ENCODE assay signal across 8 cellular contexts in the genomic region with DNA sequence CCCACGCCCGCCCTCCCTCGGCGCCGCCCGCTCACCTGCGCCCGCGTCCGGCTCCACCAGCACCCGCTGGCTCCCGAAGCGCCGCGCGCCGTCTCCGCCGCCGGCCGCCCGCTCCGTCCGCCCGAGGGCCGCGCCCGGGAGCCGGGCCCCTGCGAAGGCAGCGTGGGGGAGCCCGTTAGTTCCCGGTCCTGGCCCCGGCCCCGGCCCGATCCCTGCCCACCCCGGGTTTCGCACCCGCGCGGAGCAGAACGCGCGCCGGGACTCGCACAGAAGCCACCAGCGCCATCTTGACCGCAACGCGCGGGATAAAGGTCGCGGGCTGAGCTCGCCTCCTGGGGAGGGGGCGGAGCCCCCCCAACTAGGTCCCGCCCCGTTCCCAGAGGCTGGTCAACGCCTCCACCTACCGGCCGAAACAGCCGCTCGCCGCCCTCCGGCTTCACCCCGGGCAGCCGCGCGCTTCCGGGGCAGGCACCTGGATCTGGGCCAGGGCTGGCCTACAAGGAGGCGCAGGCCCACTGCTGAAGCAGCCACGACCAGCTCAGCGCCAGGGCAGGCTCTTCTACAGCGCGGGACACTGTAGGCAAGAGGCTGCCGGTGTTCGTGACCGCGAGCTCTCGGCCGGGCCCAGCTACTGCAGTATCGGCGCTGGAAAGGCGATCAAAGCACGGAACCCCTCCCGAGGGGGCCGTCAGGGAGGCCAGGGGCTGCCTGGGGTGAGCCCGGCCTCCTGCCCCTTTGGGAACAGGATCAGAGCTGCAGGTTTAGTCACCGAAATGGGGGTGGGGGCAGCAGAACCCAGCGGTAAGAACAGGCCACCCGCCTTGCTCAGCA. TPM values are rescaled to one million over a fixed set of nuclear protein-coding genes. Genes with fewer than 3 reads are reported as not detected.
DNase-seq lines count a peak whose midpoint lies in the region; ATAC-seq and TF ChIP-seq lines count a peak whose summit lies in the region.

A gene with protein sequence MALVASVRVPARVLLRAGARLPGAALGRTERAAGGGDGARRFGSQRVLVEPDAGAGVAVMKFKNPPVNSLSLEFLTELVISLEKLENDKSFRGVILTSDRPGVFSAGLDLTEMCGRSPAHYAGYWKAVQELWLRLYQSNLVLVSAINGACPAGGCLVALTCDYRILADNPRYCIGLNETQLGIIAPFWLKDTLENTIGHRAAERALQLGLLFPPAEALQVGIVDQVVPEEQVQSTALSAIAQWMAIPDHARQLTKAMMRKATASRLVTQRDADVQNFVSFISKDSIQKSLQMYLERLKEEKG (minus strand): TSS at position 307 of the 831 bp plus-strand sequence. CDS start 21 bp downstream, at position 286.

- peaks cover 16% of the 10 kb centered on the region for H3K4me1 Mint-ChIP-seq in chondrocyte (ENCODE audit: low read depth)

- H3K4me3 Mint-ChIP-seq in chondrocyte (ENCODE audit: unreplicated experiment) = peak within 1 kb of the TSS; percentile 86

- ATAC-seq in GM18907 (IDR thresholded peaks at IDR 0.05; ENCODE audit: unreplicated experiment) (peak; percentile 88), HG03159 (IDR thresholded peaks at IDR 0.05; ENCODE audit: unreplicated experiment) (peak; percentile 80)

- TF ChIP-seq CTCF in AG09319 (IDR thresholded peaks at IDR 0.05; ENCODE audit: low read depth, low read length) (peak; percentile 69), chondrocyte (IDR thresholded peaks at IDR 0.05) (peak; percentile 83), kidney epithelial cell (IDR thresholded peaks at IDR 0.05; ENCODE audit: insufficient read depth, low read length, poor library complexity, severe bottlenecking) (peak; percentile 76)

- no peaks in the 10 kb centered on the region for H3K27me3 ChIP-seq in kidney epithelial cell (ENCODE audit: control insufficient read depth, insufficient read depth, low read length)

- H3K27ac Mint-ChIP-seq in chondrocyte (ENCODE audit: unreplicated experiment) = peak within 1 kb of the TSS; percentile 94

- peaks cover 14% of the 10 kb centered on the region for H3K36me3 Mint-ChIP-seq in chondrocyte (ENCODE audit: low read depth)

- H3K4me3 ChIP-seq in kidney epithelial cell (ENCODE audit: low read depth, low read length) = peak within 1 kb of the TSS; percentile 52

- H3K9me3 Mint-ChIP-seq in chondrocyte (ENCODE audit: low read depth) = no peaks in the 10 kb centered on the region

- DNase-seq in AG09319 (ENCODE audit: extremely low read depth, low read depth) = peak; percentile 84
- peak; percentile 82 for DNase-seq in NCI-H345 treated with DMSO at 0.1 percent for 48 hours (lab: John Stamatoyannopoulos, UW; ENCODE audit: unreplicated experiment)
- DNase-seq in activated CD4-positive, alpha-beta T cell treated with anti-CD3 and anti-CD28 coated beads for 1 hour = peak; percentile 67
- peak; percentile 96 for DNase-seq in chondrocyte (ENCODE audit: low spot score)
- DNase-seq in kidney epithelial cell (ENCODE audit: low read depth) = peak; percentile 50
- peak; percentile 74 to 81 for DNase-seq in stimulated activated CD4-positive, alpha-beta T cell treated with anti-CD3 and anti-CD28 coated beads, Interleukin-15, amount 100 ng/mL, for 48 hours (ENCODE audit: low read depth in 2 of 2)

- H3K36me3 ChIP-seq in kidney epithelial cell (ENCODE audit: control insufficient read depth, insufficient read depth, low read length) = no peaks in the 10 kb centered on the region

- H3K27me3 Mint-ChIP-seq in chondrocyte (ENCODE audit: low read depth) = no peaks in the 10 kb centered on the region

RNA-seq across cellular contexts. Expression of the gene that starts here (rescaled TPM):
- 25.5 to 45.4 TPM (median 44.5 TPM) in 3 replicates for total RNA-seq in chondrocyte
- 81.7 and 86.7 TPM in 2 replicates for total RNA-seq in kidney epithelial cell

Comparison
In these comparisons a context has a peak if more than half of its experiments do, and no peak if none do; other contexts are left out.
1. Peak in every context shown above with its lines: DNase-seq, ATAC-seq and H3K4me3 ChIP-seq.